31 cellular contexts compared by ENCODE assay signal in genomic region chr2:179335732-179336131, GRCh38.
"Had no signal": no experiment of that assay in that cellular context is flagged by ENCODE, and none has a peak within 500 bp of the region (broad histone marks: within the 10 kb centered on the region; RNA-seq: fewer than 3 reads in every experiment).

No MANE protein-coding gene starts in this region.

- H3K4me3 ChIP-seq: Peyer's patch, SJSA1 had no signal

- H3K27ac Mint-ChIP-seq: activated CD4-positive, alpha-beta T cell treated with anti-CD3 and anti-CD28 coated beads, Interleukin-2, amount 10 ng/mL, durations not matched to agents 24 days and 14 days; activated CD8-positive, alpha-beta memory T cell treated with anti-CD3 and anti-CD28 coated beads, Interleukin-2, amount 10 ng/mL, durations not matched to agents 7 days and 5 days; activated naive CD4-positive, alpha-beta T cell treated with anti-CD3 and anti-CD28 coated beads, Interleukin-2, amount 50 U/mL, for 72 hours; activated naive CD8-positive, alpha-beta T cell treated with anti-CD3 and anti-CD28 coated beads, Interleukin-2, amount 50 U/mL, for 24 hours; activated T-cell treated with anti-CD3 and anti-CD28 coated beads, Interleukin-2, amount 50 U/mL, for 24 hours; activated T-helper 1 cell treated with anti-CD3 and anti-CD28 coated beads, Interleukin-12 subunit alpha, Interleukin-12 subunit beta, Interleukin-2, Interleukin-4 antibody, amounts not matched to agents 30 ng/mL and 10 ng/mL and 1 ng/mL, durations not matched to agents 14 hours and 24 hours and 36 hours; IgD-negative memory B cell; T-helper 1 cell treated with Interleukin-12 subunit alpha and Interleukin-12 subunit beta and Interleukin-4 antibody, amounts not matched to agents 30 μg/mL and 1 μg/mL, for 36 hours; WTC11 had no signal

- H3K4me1 ChIP-seq: Peyer's patch had no signal

- H3K36me3 ChIP-seq: Peyer's patch, SJSA1 had no signal

- H3K27ac ChIP-seq: KMS-11, Peyer's patch, RWPE1, SJSA1 had no signal

- ATAC-seq: activated CD8-positive, alpha-beta memory T cell treated with anti-CD3 and anti-CD28 coated beads, Interleukin-2, amount 10 ng/mL, durations not matched to agents 7 days and 5 days; activated naive CD8-positive, alpha-beta T cell treated with anti-CD3 and anti-CD28 coated beads, Interleukin-2, amount 50 U/mL, for 24 hours; SK-N-SH treated with all-trans-retinoic acid at 6 μM for 48 hours; WTC11 had no signal

- H3K4me2 ChIP-seq: KMS-11 had no signal

- H3K9ac ChIP-seq: KMS-11 had no signal

- H3K36me3 Mint-ChIP-seq: activated CD8-positive, alpha-beta memory T cell treated with anti-CD3 and anti-CD28 coated beads, Interleukin-2, amount 10 ng/mL, durations not matched to agents 7 days and 5 days; IgD-negative memory B cell had no signal

- H3K4me3 Mint-ChIP-seq: activated CD4-positive, alpha-beta T cell treated with anti-CD3 and anti-CD28 coated beads, Interleukin-2, amount 10 ng/mL, durations not matched to agents 24 days and 14 days; activated CD8-positive, alpha-beta memory T cell treated with anti-CD3 and anti-CD28 coated beads, Interleukin-2, amount 10 ng/mL, durations not matched to agents 7 days and 5 days; activated naive CD8-positive, alpha-beta T cell treated with anti-CD3 and anti-CD28 coated beads, Interleukin-2, amount 50 U/mL, for 24 hours; activated T-cell treated with anti-CD3 and anti-CD28 coated beads, Interleukin-2, amount 50 U/mL, for 24 hours; activated T-helper 1 cell treated with anti-CD3 and anti-CD28 coated beads, Interleukin-12 subunit alpha, Interleukin-12 subunit beta, Interleukin-2, Interleukin-4 antibody, amounts not matched to agents 30 ng/mL and 10 ng/mL and 1 ng/mL, durations not matched to agents 14 hours and 24 hours and 36 hours; IgD-negative memory B cell; T-helper 1 cell treated with Interleukin-12 subunit alpha and Interleukin-12 subunit beta and Interleukin-4 antibody, amounts not matched to agents 30 μg/mL and 1 μg/mL, for 36 hours; WTC11 had no signal

- H3K9me3 ChIP-seq: Peyer's patch had no signal

- H3K9me3 Mint-ChIP-seq: activated CD4-positive, alpha-beta T cell treated with anti-CD3 and anti-CD28 coated beads, Interleukin-2, amount 10 ng/mL, durations not matched to agents 24 days and 14 days; activated naive CD4-positive, alpha-beta T cell treated with anti-CD3 and anti-CD28 coated beads, Interleukin-2, amount 50 U/mL, for 72 hours; activated naive CD8-positive, alpha-beta T cell treated with anti-CD3 and anti-CD28 coated beads, Interleukin-2, amount 50 U/mL, for 24 hours; activated T-helper 1 cell treated with anti-CD3 and anti-CD28 coated beads, Interleukin-12 subunit alpha, Interleukin-12 subunit beta, Interleukin-2, Interleukin-4 antibody, amounts not matched to agents 30 ng/mL and 10 ng/mL and 1 ng/mL, durations not matched to agents 14 hours and 24 hours and 36 hours; T-helper 1 cell treated with Interleukin-12 subunit alpha and Interleukin-12 subunit beta and Interleukin-4 antibody, amounts not matched to agents 30 μg/mL and 1 μg/mL, for 36 hours had no signal

- H3K27me3 ChIP-seq: Peyer's patch, SJSA1 had no signal

- H3K27me3 Mint-ChIP-seq: activated CD8-positive, alpha-beta memory T cell treated with anti-CD3 and anti-CD28 coated beads, Interleukin-2, amount 10 ng/mL, durations not matched to agents 7 days and 5 days; activated naive CD8-positive, alpha-beta T cell treated with anti-CD3 and anti-CD28 coated beads, Interleukin-2, amount 50 U/mL, for 24 hours had no signal

- H3K4me1 Mint-ChIP-seq: activated CD4-positive, alpha-beta T cell treated with anti-CD3 and anti-CD28 coated beads, Interleukin-2, amount 10 ng/mL, durations not matched to agents 24 days and 14 days; activated CD8-positive, alpha-beta memory T cell treated with anti-CD3 and anti-CD28 coated beads, Interleukin-2, amount 10 ng/mL, durations not matched to agents 7 days and 5 days; activated naive CD8-positive, alpha-beta T cell treated with anti-CD3 and anti-CD28 coated beads, Interleukin-2, amount 50 U/mL, for 24 hours had no signal

- DNase-seq: activated CD4-positive, alpha-beta T cell treated with anti-CD3 and anti-CD28 coated beads, Interleukin-2, amount 10 ng/mL, durations not matched to agents 24 days and 14 days; activated CD4-positive, alpha-beta T cell treated with anti-CD3 and anti-CD28 coated beads, Interleukin-2, amount 50 U/mL, for 48 hours; activated CD4-positive, CD25-positive, alpha-beta regulatory T cell treated with anti-CD3 and anti-CD28 coated beads, Interleukin-2, amount 50 U/mL, for 72 hours; activated CD8-positive, alpha-beta memory T cell treated with anti-CD3 and anti-CD28 coated beads, Interleukin-2, amount 10 ng/mL, durations not matched to agents 7 days and 5 days; activated effector memory CD4-positive, alpha-beta T cell treated with Interleukin-2 at 50 U/mL for 16 hours; activated naive CD4-positive, alpha-beta T cell; activated naive CD8-positive, alpha-beta T cell treated with anti-CD3 and anti-CD28 coated beads, Interleukin-2, amount 50 U/mL, for 24 hours; activated T-cell treated with anti-CD3 and anti-CD28 coated beads, Interleukin-2, amount 50 U/mL, for 24 hours; amygdala; central memory CD4-positive, alpha-beta T cell; MM.1S; NCI-H1105 treated with DMSO at 0.1 percent for 48 hours; NCI-H1436 treated with DMSO at 0.1 percent for 48 hours; NCI-H187; NCI-H2081; NCI-H2171 treated with DMSO at 0.1 percent for 48 hours; NCI-H345; NCI-H510A; NCI-H526 treated with DMSO at 0.1 percent for 48 hours; Peyer's patch; Right ventricle myocardium superior; SW 1271 had no signal
